ENCODE assay signal across 21 cellular contexts in the genomic region with DNA sequence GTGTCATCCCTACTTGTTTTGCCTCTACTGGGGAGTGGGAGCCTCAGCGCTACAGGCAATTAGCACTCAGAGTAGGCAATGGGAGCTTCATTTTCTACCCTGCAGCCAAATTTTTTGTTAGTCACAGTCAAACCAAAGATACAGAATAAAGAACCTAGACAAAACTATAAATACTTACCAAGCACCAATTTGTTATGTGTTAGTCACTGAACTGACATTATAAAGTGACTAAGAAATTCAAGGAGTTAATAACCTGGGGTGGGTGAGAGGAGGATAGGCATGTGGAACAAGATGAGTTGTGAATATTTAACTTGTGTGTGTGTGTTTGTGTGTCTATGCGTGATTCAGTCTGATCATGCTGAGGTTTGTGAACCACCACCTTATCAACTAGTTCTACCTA.
A peak's percentile ranks its signal among the peaks of the same experiment; 100 is the strongest.
DNase-seq lines count a peak whose midpoint lies in the region; ATAC-seq, FAIRE-seq and TF ChIP-seq lines count a peak whose summit lies in the region.
"Had no signal": no experiment of that assay in that cellular context is flagged by ENCODE, and none has a peak within 500 bp of the region (broad histone marks: within the 10 kb centered on the region; RNA-seq: fewer than 3 reads in every experiment).

No MANE protein-coding gene starts in this region.

- TF ChIP-seq CTCF in GM23338 (conservative IDR thresholded peaks at IDR 0.05; ENCODE audit: low read depth in 2 of 2) (no peak), astrocyte (IDR thresholded peaks at IDR 0.05; ENCODE audit: insufficient read depth, low read depth, low read length) (no peak), foreskin keratinocyte (conservative IDR thresholded peaks at IDR 0.05) (no peak)

- H3K4me1 Mint-ChIP-seq in GM23338: peaks cover 17% of the 10 kb centered on the region
- H3K4me1 Mint-ChIP-seq in astrocyte (ENCODE audit: low read depth, unreplicated experiment): peaks cover 9% of the 10 kb centered on the region

- H3K4me3 ChIP-seq in GM23338 (no peak overlapping the region), astrocyte (ENCODE audit: insufficient read depth, low read depth, low read length) (no peak overlapping the region), rectal smooth muscle tissue (ENCODE audit: low read length) (no peak overlapping the region)
- H3K4me3 ChIP-seq: GM12878, MG63 had no signal

- H3K36me3 Mint-ChIP-seq in GM23338 (ENCODE audit: low read depth) (no peaks in the 10 kb centered on the region), astrocyte (ENCODE audit: low read depth, unreplicated experiment) (no peaks in the 10 kb centered on the region)

- H2AFZ ChIP-seq in GM23338 (peak overlapping the region; percentile 78), astrocyte (ENCODE audit: low read depth, low read length) (no peak overlapping the region)

- H3K9me3 Mint-ChIP-seq in GM23338 (peaks cover 4% of the 10 kb centered on the region; the same call in 1 of the 3 replicates), astrocyte (ENCODE audit: unreplicated experiment) (peaks cover 3% of the 10 kb centered on the region)

- H3K27ac ChIP-seq in GM23338 (ENCODE audit: low read depth) (no peak overlapping the region), astrocyte (ENCODE audit: low read depth, low read length) (no peak overlapping the region), foreskin keratinocyte (no peak overlapping the region), rectal smooth muscle tissue (ENCODE audit: low read depth, low read length) (peak overlapping the region; percentile 21)

- H3K27me3 ChIP-seq in GM23338 (ENCODE audit: insufficient read depth) (no peaks in the 10 kb centered on the region), astrocyte (ENCODE audit: insufficient read depth, low read length) (no peaks in the 10 kb centered on the region), foreskin keratinocyte (no peaks in the 10 kb centered on the region), rectal smooth muscle tissue (ENCODE audit: control insufficient read depth, insufficient read depth, low read length) (no peaks in the 10 kb centered on the region)
- H3K27me3 ChIP-seq: MG63 had no signal

- FAIRE-seq in astrocyte (lab: Jason Lieb, UNC): no peak
- FAIRE-seq: GM12878 had no signal

- ATAC-seq in GM23338 (no peak), foreskin keratinocyte (peak; percentile 91), HG02970 (IDR thresholded peaks at IDR 0.05; ENCODE audit: low FRiP score, unreplicated experiment) (no peak)
- ATAC-seq: GM12878, SK-N-SH treated with all-trans-retinoic acid at 6 μM for 48 hours had no signal

- H3K27me3 Mint-ChIP-seq in GM23338 (ENCODE audit: insufficient read depth, low read depth, poor library complexity): no peaks in the 10 kb centered on the region
- no peaks in the 10 kb centered on the region for H3K27me3 Mint-ChIP-seq in astrocyte (ENCODE audit: low read depth, unreplicated experiment)
- H3K27me3 Mint-ChIP-seq: CD4-positive, alpha-beta T cell had no signal

- H4K20me1 ChIP-seq in GM23338 (replicated peaks; ENCODE audit: insufficient read depth): no peaks in the 10 kb centered on the region
- no peaks in the 10 kb centered on the region for H4K20me1 ChIP-seq in astrocyte (ENCODE audit: insufficient read depth, low read length)

- no peak overlapping the region for H3K4me3 Mint-ChIP-seq in GM23338
- H3K4me3 Mint-ChIP-seq in astrocyte (ENCODE audit: unreplicated experiment): no peak overlapping the region
- H3K4me3 Mint-ChIP-seq: CD4-positive, alpha-beta T cell had no signal

- peak overlapping the region; percentile 40; the same call in 1 of the 2 replicates for H3K4me2 ChIP-seq in GM23338
- H3K4me2 ChIP-seq in astrocyte (ENCODE audit: low read length): no peak overlapping the region

- H3K9me3 ChIP-seq in astrocyte (ENCODE audit: insufficient read depth, low read depth, low read length): peaks cover 3% of the 10 kb centered on the region
- H3K9me3 ChIP-seq: MG63 had no signal

- H3K36me3 ChIP-seq in GM23338 (ENCODE audit: insufficient read depth) (no peaks in the 10 kb centered on the region), astrocyte (ENCODE audit: insufficient read depth, low read length) (no peaks in the 10 kb centered on the region), rectal smooth muscle tissue (ENCODE audit: control insufficient read depth, insufficient read depth, low read length) (no peaks in the 10 kb centered on the region)
- H3K36me3 ChIP-seq: MG63 had no signal

- no peak overlapping the region for H3K9ac ChIP-seq in astrocyte (ENCODE audit: low read length)
- no peak overlapping the region for H3K9ac ChIP-seq in rectal smooth muscle tissue (ENCODE audit: low read length)

- H3K79me2 ChIP-seq in GM23338 (replicated peaks; ENCODE audit: insufficient read depth): no peaks in the 10 kb centered on the region
- H3K79me2 ChIP-seq in astrocyte (ENCODE audit: insufficient read depth, low read length): no peaks in the 10 kb centered on the region

- H3K4me1 ChIP-seq in GM23338 (ENCODE audit: insufficient read depth): peaks cover 14% of the 10 kb centered on the region
- H3K4me1 ChIP-seq in astrocyte (ENCODE audit: insufficient read depth, low read length): no peaks in the 10 kb centered on the region
- H3K4me1 ChIP-seq in foreskin keratinocyte: no peaks in the 10 kb centered on the region
- peaks cover 10% of the 10 kb centered on the region for H3K4me1 ChIP-seq in rectal smooth muscle tissue (ENCODE audit: control insufficient read depth, insufficient read depth, low read length)

- DNase-seq in GM23338 (ENCODE audit: low spot score): no peak
- DNase-seq in astrocyte (ENCODE audit: low read depth): peak; percentile 64
- peak; percentile 32 to 64 for DNase-seq in foreskin keratinocyte
- DNase-seq in NCI-H524 (lab: John Stamatoyannopoulos, UW): no peak
- no peak for DNase-seq in NCI-H1417 treated with DMSO at 0.1 percent for 48 hours (lab: John Stamatoyannopoulos, UW)
- DNase-seq in ureter (ENCODE audit: low spot score): no peak
- DNase-seq: CD4-positive, alpha-beta T cell; COR-L47; DMS79 treated with DMSO at 0.1 percent for 48 hours; HCEC 1CT; Karpas-422; MG63; NCI-H1436; NCI-H187 treated with DMSO at 0.1 percent for 48 hours; NCI-H2107; NCI-H748 treated with DMSO at 0.1 percent for 48 hours; NK-92 treated with Interleukin-12 subunit alpha and Interleukin-12 subunit beta, amount 100 ng/mL, for 24 hours had no signal

- 0 out of 2 replicates have a peak, but pooled peaks cover 4% of the 10 kb centered on the region for H3K9me2 ChIP-seq in GM23338 (ENCODE audit: insufficient read depth)

- H3K27ac Mint-ChIP-seq in GM23338: peak overlapping the region; percentile 83
- H3K27ac Mint-ChIP-seq in astrocyte (ENCODE audit: unreplicated experiment): no peak overlapping the region
- H3K27ac Mint-ChIP-seq: CD4-positive, alpha-beta T cell had no signal

- H3F3A ChIP-seq in GM23338 (replicated peaks; ENCODE audit: low read depth): no peaks in the 10 kb centered on the region

TF ChIP-seq in GM23338, 12 proteins besides CTCF, POLR2A, EP300 and RAD21 (continues in another document):
- TF ChIP-seq EZH2 (IDR thresholded peaks at IDR 0.05; ENCODE audit: low read depth, unreplicated experiment): no peak
- TF ChIP-seq CREB1 (CRISPR knock-in tag; IDR thresholded peaks at IDR 0.05; ENCODE audit: low read depth): no peak
- TF ChIP-seq POLR2AphosphoS5 (IDR thresholded peaks at IDR 0.05; ENCODE audit: low read depth): no peak
- TF ChIP-seq, protein P1, sequence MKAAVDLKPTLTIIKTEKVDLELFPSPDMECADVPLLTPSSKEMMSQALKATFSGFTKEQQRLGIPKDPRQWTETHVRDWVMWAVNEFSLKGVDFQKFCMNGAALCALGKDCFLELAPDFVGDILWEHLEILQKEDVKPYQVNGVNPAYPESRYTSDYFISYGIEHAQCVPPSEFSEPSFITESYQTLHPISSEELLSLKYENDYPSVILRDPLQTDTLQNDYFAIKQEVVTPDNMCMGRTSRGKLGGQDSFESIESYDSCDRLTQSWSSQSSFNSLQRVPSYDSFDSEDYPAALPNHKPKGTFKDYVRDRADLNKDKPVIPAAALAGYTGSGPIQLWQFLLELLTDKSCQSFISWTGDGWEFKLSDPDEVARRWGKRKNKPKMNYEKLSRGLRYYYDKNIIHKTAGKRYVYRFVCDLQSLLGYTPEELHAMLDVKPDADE (IDR thresholded peaks at IDR 0.05): no peak
- no peak for TF ChIP-seq STAT1 (IDR thresholded peaks at IDR 0.05; ENCODE audit: unreplicated experiment)
- TF ChIP-seq NANOG (IDR thresholded peaks at IDR 0.05; ENCODE audit: borderline replicate concordance): no peak
- no peak for TF ChIP-seq ZNF114 (CRISPR knock-in tag; IDR thresholded peaks at IDR 0.05)
- TF ChIP-seq ZNF331 (CRISPR knock-in tag; IDR thresholded peaks at IDR 0.05; ENCODE audit: low read depth): no peak
- no peak for TF ChIP-seq JUNB (IDR thresholded peaks at IDR 0.05; ENCODE audit: unreplicated experiment)

Comparison
In these comparisons a context has a peak if more than half of its experiments do, and no peak if none do; other contexts are left out.
1. DNase-seq: peak in astrocyte (single experiment) and foreskin keratinocyte (2 of 2); none in GM23338 (single experiment), NCI-H524 (0 of 2), NCI-H1417 treated with DMSO at 0.1 percent for 48 hours (single experiment) and ureter (single experiment).